In the genomic region with DNA sequence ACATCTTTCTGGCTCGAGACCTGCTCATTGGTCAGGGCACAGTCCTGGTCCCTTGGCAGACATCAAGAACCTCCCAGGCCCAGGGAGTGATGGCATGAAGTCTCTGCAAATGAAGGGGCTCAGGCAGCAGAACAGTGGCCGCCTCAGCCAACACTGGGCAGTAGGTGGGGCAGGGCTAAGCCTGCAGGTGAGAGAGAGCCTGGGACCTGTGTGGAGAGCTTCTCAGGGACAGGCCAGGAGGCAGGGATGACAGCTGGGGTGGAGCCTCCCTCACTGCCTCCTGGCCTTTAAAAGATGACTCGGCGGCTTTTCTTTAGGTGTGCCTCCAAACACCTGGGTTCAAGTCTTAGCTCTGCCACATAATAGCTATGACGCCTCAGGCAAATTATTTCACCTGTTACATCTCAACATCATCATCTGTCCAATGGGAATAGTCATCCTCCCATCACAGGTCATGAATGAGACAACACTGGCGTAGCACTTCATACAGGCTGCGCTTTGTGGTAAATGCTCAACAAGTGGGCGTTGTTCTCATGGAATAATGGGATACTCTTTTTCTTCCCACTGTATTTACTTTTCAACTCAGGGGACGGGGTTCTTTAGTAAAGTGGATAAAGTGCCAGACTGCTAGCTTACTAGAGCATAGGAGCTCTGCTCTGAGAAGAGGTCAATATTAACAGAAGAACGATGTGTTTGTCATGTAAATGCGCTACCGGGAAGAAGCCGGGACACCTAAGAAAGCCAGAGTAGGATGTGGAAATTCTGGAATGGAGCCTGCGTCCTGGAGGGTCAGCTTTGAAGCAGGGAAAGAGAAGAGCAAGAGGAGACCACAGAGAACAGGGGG, we compare ENCODE assay signal across 24 cellular contexts.
DNase-seq lines count a peak whose midpoint lies in the region; ATAC-seq and TF ChIP-seq lines count a peak whose summit lies in the region.
"Had no signal": no experiment of that assay in that cellular context is flagged by ENCODE, and none has a peak within 500 bp of the region (broad histone marks: within the 10 kb centered on the region; RNA-seq: fewer than 3 reads in every experiment).

No MANE protein-coding gene starts in this region.

- H3K9me3 Mint-ChIP-seq in stimulated activated naive B cell treated with anti-CD40 and anti-IgM and Interleukin-4, amounts not matched to agents 10 μg/mL and 1 μg/mL and 100 μg/mL, for 72 hours, result peaks cover 18 to 21% of the 10 kb centered on the region in 2 donors

- ATAC-seq in stimulated activated naive B cell treated with anti-CD40 and anti-IgM and Interleukin-4, amounts not matched to agents 10 μg/mL and 1 μg/mL and 100 μg/mL, for 72 hours (replicated peaks), result no peak
- no peak for ATAC-seq in GM19455 (IDR thresholded peaks at IDR 0.05; ENCODE audit: unreplicated experiment)
- ATAC-seq: activated naive CD8-positive, alpha-beta T cell treated with anti-CD3 and anti-CD28 coated beads, Interleukin-2, amount 50 U/mL, for 24 hours; activated T-helper 17 cell treated with anti-CD3 and anti-CD28 coated beads, Interleukin-2, amount 50 U/mL, for 72 hours; upper lobe of right lung had no signal

- peaks cover 6% of the 10 kb centered on the region for H3K4me1 ChIP-seq in BE2C
- H3K4me1 ChIP-seq: esophagus muscularis mucosa, upper lobe of right lung had no signal

- H3K27me3 ChIP-seq in BE2C, result no peaks in the 10 kb centered on the region
- H3K27me3 ChIP-seq: cardiac muscle cell, esophagus muscularis mucosa, stomach, upper lobe of right lung had no signal

- peak overlapping the region; percentile 7 for H3K27ac Mint-ChIP-seq in stimulated activated naive B cell treated with anti-CD40 and anti-IgM and Interleukin-4, amounts not matched to agents 10 μg/mL and 1 μg/mL and 100 μg/mL, for 72 hours
- H3K27ac Mint-ChIP-seq: activated B cell treated with CpG ODN at 0.5 μM for 24 hours; activated naive CD8-positive, alpha-beta T cell treated with anti-CD3 and anti-CD28 coated beads, Interleukin-2, amount 50 U/mL, for 24 hours; activated T-helper 17 cell treated with anti-CD3 and anti-CD28 coated beads, Interleukin-2, amount 50 U/mL, for 72 hours; T-helper 1 cell treated with Interleukin-12 subunit alpha and Interleukin-12 subunit beta and Interleukin-4 antibody, amounts not matched to agents 30 μg/mL and 1 μg/mL, for 36 hours had no signal

- no peaks in the 10 kb centered on the region for H3K4me1 Mint-ChIP-seq in stimulated activated naive B cell treated with anti-CD40 and anti-IgM and Interleukin-4, amounts not matched to agents 10 μg/mL and 1 μg/mL and 100 μg/mL, for 72 hours
- H3K4me1 Mint-ChIP-seq: activated B cell treated with CpG ODN at 0.5 μM for 24 hours; activated naive CD8-positive, alpha-beta T cell treated with anti-CD3 and anti-CD28 coated beads, Interleukin-2, amount 50 U/mL, for 24 hours; activated T-helper 17 cell treated with anti-CD3 and anti-CD28 coated beads, Interleukin-2, amount 50 U/mL, for 72 hours had no signal

- no peaks in the 10 kb centered on the region for H3K36me3 ChIP-seq in BE2C
- H3K36me3 ChIP-seq: cardiac muscle cell, esophagus muscularis mucosa, stomach, upper lobe of right lung had no signal

- no peak overlapping the region for H3K4me3 Mint-ChIP-seq in stimulated activated naive B cell treated with anti-CD40 and anti-IgM and Interleukin-4, amounts not matched to agents 10 μg/mL and 1 μg/mL and 100 μg/mL, for 72 hours
- H3K4me3 Mint-ChIP-seq: activated B cell treated with CpG ODN at 0.5 μM for 24 hours; activated naive CD8-positive, alpha-beta T cell treated with anti-CD3 and anti-CD28 coated beads, Interleukin-2, amount 50 U/mL, for 24 hours; activated T-helper 17 cell treated with anti-CD3 and anti-CD28 coated beads, Interleukin-2, amount 50 U/mL, for 72 hours; CD14-positive monocyte; T-helper 1 cell treated with Interleukin-12 subunit alpha and Interleukin-12 subunit beta and Interleukin-4 antibody, amounts not matched to agents 30 μg/mL and 1 μg/mL, for 36 hours had no signal

- peaks cover 8 to 10% of the 10 kb centered on the region in 2 donors for H3K36me3 Mint-ChIP-seq in stimulated activated naive B cell treated with anti-CD40 and anti-IgM and Interleukin-4, amounts not matched to agents 10 μg/mL and 1 μg/mL and 100 μg/mL, for 72 hours

- H3K27me3 Mint-ChIP-seq in stimulated activated naive B cell treated with anti-CD40 and anti-IgM and Interleukin-4, amounts not matched to agents 10 μg/mL and 1 μg/mL and 100 μg/mL, for 72 hours, result peaks cover 0 to 12% of the 10 kb centered on the region in 2 donors
- H3K27me3 Mint-ChIP-seq: activated naive CD8-positive, alpha-beta T cell treated with anti-CD3 and anti-CD28 coated beads, Interleukin-2, amount 50 U/mL, for 24 hours; activated T-helper 17 cell treated with anti-CD3 and anti-CD28 coated beads, Interleukin-2, amount 50 U/mL, for 72 hours had no signal

- H3K4me3 ChIP-seq in epithelial cell of esophagus (ENCODE audit: low read length) (no peak overlapping the region), BE2C (ENCODE audit: low read depth, low read length) (no peak overlapping the region)
- H3K4me3 ChIP-seq: cardiac muscle cell, esophagus muscularis mucosa, stomach, upper lobe of right lung had no signal

- no peak for TF ChIP-seq CTCF in epithelial cell of esophagus (IDR thresholded peaks at IDR 0.05; ENCODE audit: insufficient read depth, low read depth, low read length, missing control alignments)
- no peak for TF ChIP-seq CTCF in BE2C (IDR thresholded peaks at IDR 0.05; ENCODE audit: low read depth, low read length)

- peak; percentile 48 for DNase-seq in NCI-H1436 (lab: John Stamatoyannopoulos, UW)
- no peak for DNase-seq in NCI-H1436 treated with DMSO at 0.1 percent for 48 hours (lab: John Stamatoyannopoulos, UW)
- DNase-seq in NCI-H2107 treated with DMSO at 0.1 percent for 48 hours (lab: John Stamatoyannopoulos, UW; ENCODE audit: unreplicated experiment), result peak; percentile 94
- DNase-seq in epithelial cell of esophagus (ENCODE audit: low read depth), result peak; percentile 45
- no peak for DNase-seq in stimulated activated naive B cell treated with anti-CD40 and anti-IgM and Interleukin-4, amounts not matched to agents 10 μg/mL and 1 μg/mL and 100 μg/mL, for 72 hours
- no peak for DNase-seq in BE2C
- DNase-seq in HuH-7.5 (ENCODE audit: low spot score), result no peak
- DNase-seq: activated B cell treated with CpG ODN at 0.5 μM for 24 hours; activated naive CD8-positive, alpha-beta T cell treated with anti-CD3 and anti-CD28 coated beads, Interleukin-2, amount 50 U/mL, for 24 hours; glutamatergic neuron; HCEC 1CT; kidney; NCI-H446 treated with DMSO at 0.1 percent for 48 hours; retina; SIG-M5; stimulated activated CD4-positive, alpha-beta T cell treated with anti-CD3 and anti-CD28 coated beads, Interleukin-15, amount 100 ng/mL, for 24 hours; stomach; upper lobe of right lung had no signal

- no peaks in the 10 kb centered on the region for H3K9me3 ChIP-seq in BE2C
- H3K9me3 ChIP-seq: upper lobe of right lung had no signal

Comparison
In these comparisons a context has a peak if more than half of its experiments do, and no peak if none do; other contexts are left out.
1. DNase-seq: peak in NCI-H1436 (single experiment), NCI-H2107 treated with DMSO at 0.1 percent for 48 hours (single experiment) and epithelial cell of esophagus (single experiment); none in NCI-H1436 treated with DMSO at 0.1 percent for 48 hours (single experiment), stimulated activated naive B cell treated with anti-CD40 and anti-IgM and Interleukin-4, amounts not matched to agents 10 μg/mL and 1 μg/mL and 100 μg/mL, for 72 hours (single experiment), BE2C (single experiment) and HuH-7.5 (single experiment).